21 cellular contexts compared by ENCODE assay signal in the genomic region with DNA sequence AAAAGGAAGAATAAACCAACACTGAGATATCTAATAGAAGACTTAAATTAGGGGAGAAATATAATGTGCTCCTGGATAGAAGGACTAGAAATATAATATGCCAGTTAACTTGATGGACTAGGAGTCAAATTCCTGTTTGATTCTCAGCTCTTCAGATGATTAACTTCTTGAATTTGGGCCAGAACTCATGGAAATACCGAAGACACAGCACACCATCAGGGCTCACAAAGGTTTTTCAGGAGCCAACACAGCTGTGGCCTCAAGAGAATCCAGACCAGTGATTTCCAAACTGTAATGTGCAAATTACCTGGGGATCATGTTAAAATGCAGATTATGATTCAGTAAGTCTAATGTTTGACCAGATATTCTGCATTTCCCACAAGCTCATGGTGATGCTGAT.
"Had no signal": no experiment of that assay in that cellular context is flagged by ENCODE, and none has a peak within 500 bp of the region (broad histone marks: within the 10 kb centered on the region; RNA-seq: fewer than 3 reads in every experiment).

No MANE protein-coding gene starts in this region.

- H3K27me3 ChIP-seq: esophagus muscularis mucosa, ovary, right lobe of liver, upper lobe of right lung had no signal

- H3K4me1 ChIP-seq: esophagus muscularis mucosa, lower lobe of right lung, psoas muscle, right lobe of liver, upper lobe of right lung had no signal

- H3K4me3 ChIP-seq: esophagus muscularis mucosa, lower lobe of right lung, ovary, psoas muscle, right lobe of liver, upper lobe of right lung had no signal

- ATAC-seq: activated CD8-positive, alpha-beta T cell treated with anti-CD3 and anti-CD28 coated beads, Interleukin-2, amount 10 ng/mL, durations not matched to agents 7 days and 5 days; activated naive CD8-positive, alpha-beta T cell treated with anti-CD3 and anti-CD28 coated beads, Interleukin-2, amount 50 U/mL, for 24 hours; activated T-cell treated with anti-CD3 and anti-CD28 coated beads, Interleukin-2, amount 50 U/mL, for 4 hours; lower lobe of right lung; natural killer cell; psoas muscle; right lobe of liver; stimulated activated effector memory CD8-positive, alpha-beta T cell treated with anti-CD3 and anti-CD28 coated beads, Interleukin-12 subunit alpha, Interleukin-12 subunit beta, amount 100 ng/mL, for 72 hours; upper lobe of right lung had no signal

- FAIRE-seq: bronchial epithelial cell, endothelial cell of umbilical vein, islet of Langerhans had no signal

- DNase-seq: activated CD4-positive, alpha-beta T cell treated with anti-CD3 and anti-CD28 coated beads, Interleukin-2, amount 10 ng/mL, durations not matched to agents 24 days and 14 days; activated CD8-positive, alpha-beta memory T cell treated with anti-CD3 and anti-CD28 coated beads, Interleukin-2, amount 50 U/mL, for 4 hours; activated CD8-positive, alpha-beta T cell treated with anti-CD3 and anti-CD28 coated beads, Interleukin-2, amount 10 ng/mL, durations not matched to agents 7 days and 5 days; activated naive CD4-positive, alpha-beta T cell treated with anti-CD3 and anti-CD28 coated beads for 36 hours; activated naive CD8-positive, alpha-beta T cell treated with anti-CD3 and anti-CD28 coated beads, Interleukin-2, amount 50 U/mL, for 24 hours; activated T-cell treated with anti-CD3 and anti-CD28 coated beads, Interleukin-2, amount 50 U/mL, for 4 hours; aorta; dermis blood vessel endothelial cell; effector memory CD4-positive, alpha-beta T cell; lower lobe of right lung; natural killer cell; ovary; psoas muscle; right lobe of liver; stimulated activated CD4-positive, alpha-beta T cell treated with anti-CD3 and anti-CD28 coated beads, Interleukin-4, amount 100 ng/mL, for 24 hours; upper lobe of right lung had no signal

- H3K9me3 ChIP-seq: esophagus muscularis mucosa, lower lobe of right lung, ovary, psoas muscle, right lobe of liver, upper lobe of right lung had no signal

- H3K36me3 ChIP-seq: esophagus muscularis mucosa, lower lobe of right lung, ovary, right lobe of liver, upper lobe of right lung had no signal

- H3K27ac ChIP-seq: esophagus muscularis mucosa, lower lobe of right lung, ovary, psoas muscle, right lobe of liver, upper lobe of right lung had no signal
